In the genomic region with DNA sequence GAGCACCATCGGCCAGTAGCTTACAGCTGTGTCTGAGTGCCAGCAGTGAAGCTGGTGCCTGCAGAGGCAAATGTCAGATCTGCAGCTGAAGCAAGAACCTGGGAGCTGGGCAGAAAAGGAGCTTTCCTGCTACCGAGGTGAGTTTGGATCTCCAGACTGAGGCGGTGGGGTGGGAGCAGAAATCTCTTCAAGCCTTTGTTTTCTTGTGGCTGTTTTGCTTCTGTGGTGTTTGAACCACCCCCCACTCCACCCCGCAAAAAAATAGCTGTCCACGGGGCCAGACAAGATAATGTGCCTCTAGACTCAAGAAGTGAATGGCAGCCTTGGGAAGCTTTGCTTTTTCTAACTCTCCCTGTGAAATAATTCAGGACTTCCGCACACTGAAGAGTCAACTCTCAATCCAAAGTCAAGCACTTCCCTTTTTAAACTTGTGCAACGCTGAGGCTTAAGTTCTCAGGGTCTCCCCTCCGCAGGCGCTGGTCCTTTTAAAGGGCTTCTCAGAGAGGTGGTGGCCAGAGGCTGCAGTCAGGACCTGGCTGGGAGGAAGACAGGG, we compare ENCODE assay signal across 8 cellular contexts.
A peak's percentile ranks its signal among the peaks of the same experiment; 100 is the strongest.
DNase-seq lines count a peak whose midpoint lies in the region; ATAC-seq and TF ChIP-seq lines count a peak whose summit lies in the region.

No MANE protein-coding gene starts in this region.

- no peak for TF ChIP-seq CTCF in WI38 (IDR thresholded peaks at IDR 0.05; ENCODE audit: low read depth, low read length)
- TF ChIP-seq CTCF in transverse colon (IDR thresholded peaks at IDR 0.05), result no peak

- peaks cover 36% of the 10 kb centered on the region for H3K27me3 Mint-ChIP-seq in activated naive CD4-positive, alpha-beta T cell treated with anti-CD3 and anti-CD28 coated beads, Interleukin-2, amount 10 ng/mL, durations not matched to agents 7 days and 5 days
- H3K27me3 Mint-ChIP-seq in immature natural killer cell (ENCODE audit: low read depth in 3 of 3), result peaks cover 8 to 15% (median 11%) of the 10 kb centered on the region in 3 donors

- H3K9me3 Mint-ChIP-seq in activated naive CD4-positive, alpha-beta T cell treated with anti-CD3 and anti-CD28 coated beads, Interleukin-2, amount 10 ng/mL, durations not matched to agents 7 days and 5 days, result no peaks in the 10 kb centered on the region
- H3K9me3 Mint-ChIP-seq in immature natural killer cell, result no peaks in the 10 kb centered on the region

- CTCF ChIA-PET in activated naive CD4-positive, alpha-beta T cell treated with anti-CD3 and anti-CD28 coated beads, Interleukin-2, amount 10 ng/mL, durations not matched to agents 7 days and 5 days (lab: Charles Lee), result interaction anchor here (0.5 to 13.1 kb wide), 26 partner anchors 8 to 558 kb away, joined by 3 to 169 read pairs (median 4); no protein-coding TSS in a partner anchor

- no peak overlapping the region for H3K27ac ChIP-seq in transverse colon

- peaks cover 49% of the 10 kb centered on the region for H3K4me1 Mint-ChIP-seq in activated naive CD4-positive, alpha-beta T cell treated with anti-CD3 and anti-CD28 coated beads, Interleukin-2, amount 10 ng/mL, durations not matched to agents 7 days and 5 days
- H3K4me1 Mint-ChIP-seq in immature natural killer cell, result peaks cover 0 to 8% of the 10 kb centered on the region in 2 donors

- 29% methylated on average over 9 of the region's 9 CpGs; no CpG with 5 or more reads in 1 of the 2 donors for WGBS in transverse colon (ENCODE audit: low coverage in 1 of 2), 2 donors

- in situ Hi-C loops in transverse colon (cut with MboI; ENCODE audit: low pct_ligation_motif_present in 1 of 4, low pct_unique_long_range_greater_than_20kb in 1 of 4, low sequenced_read_pairs in 3 of 4), result no loop called here

- no peak for DNase-seq in activated naive CD4-positive, alpha-beta T cell treated with anti-CD3 and anti-CD28 coated beads, Interleukin-2, amount 10 ng/mL, durations not matched to agents 7 days and 5 days
- no peak for DNase-seq in activated naive CD4-positive, alpha-beta T cell (lab: John Stamatoyannopoulos, UW)
- DNase-seq in immature natural killer cell (no peak), transverse colon (no peak), NCI-H226 (no peak), dedifferentiated amniotic fluid mesenchymal stem cell (ENCODE audit: extremely low spot score) (no peak)

- H3K36me3 ChIP-seq in transverse colon, result no peaks in the 10 kb centered on the region

- no peaks in the 10 kb centered on the region for H3K9me3 ChIP-seq in transverse colon

- H3K4me3 Mint-ChIP-seq in activated naive CD4-positive, alpha-beta T cell treated with anti-CD3 and anti-CD28 coated beads, Interleukin-2, amount 10 ng/mL, durations not matched to agents 7 days and 5 days, result peak overlapping the region; percentile 81
- peak overlapping the region in 4 of 5 donors; percentile 36 to 61 (median 48) for H3K4me3 Mint-ChIP-seq in immature natural killer cell

- H3K4me1 ChIP-seq in transverse colon, result peaks cover 0 to 12% (median 9%) of the 10 kb centered on the region in 4 donors

- TF ChIP-seq POLR2A in transverse colon (IDR thresholded peaks at IDR 0.05), result no peak

- ATAC-seq in HG03521 (IDR thresholded peaks at IDR 0.05; ENCODE audit: unreplicated experiment), result no peak

- H3K27ac Mint-ChIP-seq in activated naive CD4-positive, alpha-beta T cell treated with anti-CD3 and anti-CD28 coated beads, Interleukin-2, amount 10 ng/mL, durations not matched to agents 7 days and 5 days, result peak overlapping the region; percentile 73
- no peak overlapping the region for H3K27ac Mint-ChIP-seq in immature natural killer cell

- H3K4me3 ChIP-seq in WI38 (ENCODE audit: low read depth, low read length), result peak overlapping the region; percentile 39
- peak overlapping the region in 3 of 4 donors; percentile 12 to 48 (median 32) for H3K4me3 ChIP-seq in transverse colon

- no peak for TF ChIP-seq EP300 in transverse colon (IDR thresholded peaks at IDR 0.05; ENCODE audit: low read depth)

- peaks cover 55% of the 10 kb centered on the region for H3K27me3 ChIP-seq in transverse colon

- H3K36me3 Mint-ChIP-seq in activated naive CD4-positive, alpha-beta T cell treated with anti-CD3 and anti-CD28 coated beads, Interleukin-2, amount 10 ng/mL, durations not matched to agents 7 days and 5 days, result peaks cover 25% of the 10 kb centered on the region
- H3K36me3 Mint-ChIP-seq in immature natural killer cell, result no peaks in the 10 kb centered on the region

- intact Hi-C loops in transverse colon (cut with DNase I; ENCODE audit: low total_unique reads), result no loop called here
